13 cellular contexts compared by ENCODE assay signal in the genomic region with DNA sequence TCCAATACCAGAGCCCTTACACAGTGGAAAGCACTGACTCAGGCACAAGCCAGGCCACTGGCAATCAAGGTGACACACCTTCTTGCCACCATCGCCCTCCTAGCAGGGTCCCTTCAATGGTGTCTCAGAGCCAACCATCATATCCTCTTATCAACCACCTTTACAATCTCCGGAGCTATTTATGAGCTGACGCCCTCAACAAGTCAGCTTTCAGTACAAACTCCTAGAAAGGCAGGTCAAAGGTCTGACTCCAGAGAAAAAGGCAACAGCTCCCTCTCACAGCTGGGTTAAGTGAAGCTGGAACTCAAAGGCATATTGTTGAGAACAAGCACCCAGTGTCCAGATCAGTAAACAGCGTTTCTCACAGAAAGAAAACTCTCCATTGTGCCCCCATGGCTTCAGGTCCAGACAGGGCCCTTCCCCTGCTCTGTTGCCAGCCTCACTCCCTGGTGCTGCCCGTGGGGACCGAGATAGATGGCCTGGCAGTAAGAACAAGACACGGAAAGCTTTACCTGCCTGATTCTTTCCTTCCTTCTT. TPM values are rescaled to one million over a fixed set of nuclear protein-coding genes. Genes with fewer than 3 reads are reported as not detected.
DNase-seq lines count a peak whose midpoint lies in the region; ATAC-seq, FAIRE-seq and TF ChIP-seq lines count a peak whose summit lies in the region.
"Had no signal": no experiment of that assay in that cellular context is flagged by ENCODE, and none has a peak within 500 bp of the region (broad histone marks: within the 10 kb centered on the region; RNA-seq: fewer than 3 reads in every experiment).

No MANE protein-coding gene starts in this region.

- no peak for FAIRE-seq in H1 (lab: Jason Lieb, UNC)
- FAIRE-seq: colon, TTC549 had no signal

- peak overlapping the region; percentile 53 for H3K27ac Mint-ChIP-seq in CD4-positive, alpha-beta T cell
- peak overlapping the region in 1 of 3 donors; percentile 69 for H3K27ac Mint-ChIP-seq in IgD-negative memory B cell
- peak overlapping the region; percentile 93 for H3K27ac Mint-ChIP-seq in neural crest cell (ENCODE audit: unreplicated experiment)

- H4K20me1 ChIP-seq in H1 (replicated peaks in 1 of 2; ENCODE audit: control insufficient read depth in 1 of 2, insufficient read depth in 2 of 2, low read length in 2 of 2): peaks cover 1 to 3% of the 10 kb centered on the region in 2 experiments

- H2BK20ac ChIP-seq in H1 (ENCODE audit: low read length): no peak overlapping the region

- no peak overlapping the region; a peak in 1 of 4 replicates for H3K4me2 ChIP-seq in H1 (ENCODE audit: insufficient read depth in 1 of 2, low read depth in 2 of 2, low read length in 2 of 2)

- TF ChIP-seq RAD21 in H1 (IDR thresholded peaks at IDR 0.05 in 1 of 2, conservative IDR thresholded peaks at IDR 0.05 in 1 of 2; ENCODE audit: low read depth in 2 of 2, low read length in 2 of 2): no peak

- no peak overlapping the region for H2BK5ac ChIP-seq in H1 (ENCODE audit: low read depth, low read length)

- no peaks in the 10 kb centered on the region for H3K9me3 Mint-ChIP-seq in CD4-positive, alpha-beta T cell
- no peaks in the 10 kb centered on the region for H3K9me3 Mint-ChIP-seq in IgD-negative memory B cell
- peaks cover 3% of the 10 kb centered on the region for H3K9me3 Mint-ChIP-seq in neural crest cell
- H3K9me3 Mint-ChIP-seq: activated T-helper 17 cell treated with anti-CD3 and anti-CD28 coated beads, Interleukin-2, amount 50 U/mL, for 72 hours had no signal

- no peak for DNase-seq in CD4-positive, alpha-beta T cell
- DNase-seq in H1 (ENCODE audit: low read depth in 1 of 2, low spot score in 2 of 2): no peak
- peak; percentile 21 for DNase-seq in neural crest cell (ENCODE audit: low read depth, low spot score)
- DNase-seq in effector CD4-positive, alpha-beta T cell: no peak
- DNase-seq in NCI-H146 (lab: John Stamatoyannopoulos, UW): no peak
- no peak for DNase-seq in activated gamma-delta T cell treated with Interleukin-2 at 50 U/mL for 16 hours
- DNase-seq: MG63, uterus had no signal

- intact Hi-C loops in CD4-positive, alpha-beta T cell (cut with DNase I, micrococcal nuclease): no loop called here

- WGBS in H1 (ENCODE audit: extremely low coverage in 1 of 2, insufficient coverage in 1 of 2, insufficient read length in 1 of 2, insufficient replicate concordance in 2 of 2, low coverage in 1 of 2, low lambda C conversion rate in 2 of 2, missing lambda C conversion rate in 1 of 2), 2 experiments: 87% methylated on average over 7 of the region's 7 CpGs; no CpG with 5 or more reads in 1 of the 2 experiments

- TF ChIP-seq POLR2A in H1 (IDR thresholded peaks at IDR 0.05; ENCODE audit: control extremely low read depth in 1 of 2, low read depth in 2 of 2, low read length in 2 of 2): peak in 1 of 2 experiments; percentile 16; a peak in 1 of 3 replicates

- H3K23me2 ChIP-seq in H1 (ENCODE audit: low read depth, low read length): peaks cover 6% of the 10 kb centered on the region; the same call in 1 of the 2 replicates

- no peak overlapping the region for H3K18ac ChIP-seq in H1 (ENCODE audit: extremely low read depth, low read length)

- no peak overlapping the region for H2BK12ac ChIP-seq in H1 (ENCODE audit: low read depth, low read length)

- H3K4ac ChIP-seq in H1 (replicated peaks; ENCODE audit: insufficient read length, low read depth, low read length): no peak overlapping the region

- CTCF ChIA-PET in CD4-positive, alpha-beta T cell (lab: Charles Lee): no interaction called here
- CTCF ChIA-PET in H1 (lab: Charles Lee; ENCODE audit: partially characterized antibody): interaction anchor here (0.8 to 1.3 kb wide), 3 partner anchors 10 to 57 kb away, joined by 3 read pairs; no protein-coding TSS in a partner anchor

- peaks cover 66% of the 10 kb centered on the region for H3K36me3 Mint-ChIP-seq in CD4-positive, alpha-beta T cell (ENCODE audit: low read depth)
- peaks cover 7% of the 10 kb centered on the region for H3K36me3 Mint-ChIP-seq in IgD-negative memory B cell
- peaks cover 48% of the 10 kb centered on the region for H3K36me3 Mint-ChIP-seq in neural crest cell (ENCODE audit: low read depth)

- peaks cover 39% of the 10 kb centered on the region for H3K4me1 Mint-ChIP-seq in CD4-positive, alpha-beta T cell (ENCODE audit: low read depth)
- peaks cover 24 to 25% (median 24%) of the 10 kb centered on the region in 3 donors for H3K4me1 Mint-ChIP-seq in IgD-negative memory B cell
- H3K4me1 Mint-ChIP-seq in neural crest cell: peaks cover 45% of the 10 kb centered on the region

- no peak overlapping the region; the same call in 1 of the 2 replicates for H2AK5ac ChIP-seq in H1 (ENCODE audit: low read depth, low read length)

- H3K4me3 Mint-ChIP-seq in CD4-positive, alpha-beta T cell: peak overlapping the region; percentile 52
- H3K4me3 Mint-ChIP-seq in IgD-negative memory B cell (peak overlapping the region in 3 of 4 donors; percentile 36 to 78 (median 70)), neural crest cell (peak overlapping the region; percentile 97)

- H2BK15ac ChIP-seq in H1 (ENCODE audit: low read length): no peak overlapping the region

- H3K27ac ChIP-seq in CD4-positive, alpha-beta T cell (ENCODE audit: low read depth, low read length): no peak overlapping the region
- no peak overlapping the region for H3K27ac ChIP-seq in H1 (ENCODE audit: low read depth, low read length)
- H3K27ac ChIP-seq: uterus had no signal

- no peaks in the 10 kb centered on the region for H3K27me3 ChIP-seq in CD4-positive, alpha-beta T cell (ENCODE audit: control insufficient read depth, insufficient read depth, low read length)
- H3K27me3 ChIP-seq in H1 (replicated peaks in 1 of 4; ENCODE audit: control insufficient read depth in 3 of 4, extremely low read depth in 1 of 4, insufficient read depth in 3 of 4, low read length in 3 of 4): no peaks in the 10 kb centered on the region; a peak in 1 of 7 replicates
- H3K27me3 ChIP-seq: MG63, uterus had no signal

- H3K23ac ChIP-seq in H1 (ENCODE audit: insufficient read length): no peak overlapping the region

- no peak overlapping the region for H2BK120ac ChIP-seq in H1 (replicated peaks; ENCODE audit: low read depth, low read length)

- H4K5ac ChIP-seq in H1 (ENCODE audit: insufficient read length, low read depth, low read length): no peak overlapping the region

- TF ChIP-seq EP300 in H1 (IDR thresholded peaks at IDR 0.05; ENCODE audit: borderline replicate concordance in 1 of 2, low read depth in 2 of 2, low read length in 2 of 2): no peak

- no peaks in the 10 kb centered on the region for H3K9me3 ChIP-seq in CD4-positive, alpha-beta T cell (ENCODE audit: control insufficient read depth, low read length)
- peaks cover 20 to 24% of the 10 kb centered on the region in 2 experiments for H3K9me3 ChIP-seq in H1 (ENCODE audit: insufficient read depth in 2 of 2, low read depth in 1 of 2, low read length in 1 of 2)
- H3K9me3 ChIP-seq: MG63, uterus had no signal

- no peak overlapping the region for H3K4me3 ChIP-seq in H1 (ENCODE audit: extremely low read depth in 1 of 4, insufficient read depth in 2 of 4, low read depth in 3 of 4, low read length in 4 of 4)
- H3K4me3 ChIP-seq: MG63, uterus had no signal

- POLR2A ChIA-PET in CD4-positive, alpha-beta T cell (lab: Charles Lee): interaction anchor here (0.6 kb wide), 1 partner anchor 146 kb away, joined by 3 read pairs; no protein-coding TSS in a partner anchor
- POLR2A ChIA-PET in H1 (lab: Charles Lee; ENCODE audit: partially characterized antibody): interaction anchor here (0.6 to 19.6 kb wide), 6 partner anchors 9 to 707 kb away, joined by 3 to 722 read pairs (median 116); a partner anchor contains a TSS

- H3K79me2 ChIP-seq in H1 (ENCODE audit: control insufficient read depth in 1 of 2, insufficient read depth in 2 of 2, low read length in 2 of 2): peaks cover 32 to 52% of the 10 kb centered on the region in 2 experiments

- H3K27me3 Mint-ChIP-seq in CD4-positive, alpha-beta T cell: no peaks in the 10 kb centered on the region
- H3K27me3 Mint-ChIP-seq in IgD-negative memory B cell (no peaks in the 10 kb centered on the region), neural crest cell (ENCODE audit: low read depth) (peaks cover 12% of the 10 kb centered on the region)
- H3K27me3 Mint-ChIP-seq: activated T-helper 17 cell treated with anti-CD3 and anti-CD28 coated beads, Interleukin-2, amount 50 U/mL, for 72 hours had no signal

- H3K36me3 ChIP-seq in H1 (ENCODE audit: control insufficient read depth in 2 of 4, insufficient read depth in 4 of 4, low read length in 3 of 4): peaks cover 38 to 60% (median 50%) of the 10 kb centered on the region in 4 experiments
- H3K36me3 ChIP-seq: uterus had no signal

- H3K56ac ChIP-seq in H1 (replicated peaks; ENCODE audit: insufficient read length, low read depth, low read length): no peak overlapping the region

- no peak for TF ChIP-seq CTCF in CD4-positive, alpha-beta T cell (IDR thresholded peaks at IDR 0.05)
- TF ChIP-seq CTCF in H1 (IDR thresholded peaks at IDR 0.05; ENCODE audit: control extremely low read depth in 1 of 3, insufficient read depth in 1 of 3, low read depth in 1 of 3, low read length in 3 of 3): no peak
- no peak for TF ChIP-seq CTCF in neural crest cell (conservative IDR thresholded peaks at IDR 0.05)

- no peak overlapping the region for H4K91ac ChIP-seq in H1 (replicated peaks; ENCODE audit: insufficient read length, low read length)

- no peak overlapping the region for H3K14ac ChIP-seq in H1 (ENCODE audit: insufficient read length)

- no peak for ATAC-seq in CD4-positive, alpha-beta T cell (ENCODE audit: poor library complexity)
- ATAC-seq in GM19351 (IDR thresholded peaks at IDR 0.05; ENCODE audit: unreplicated experiment): no peak
- ATAC-seq: activated T-helper 17 cell treated with anti-CD3 and anti-CD28 coated beads, Interleukin-2, amount 50 U/mL, for 72 hours had no signal

- H3K4me1 ChIP-seq in H1 (replicated peaks in 1 of 4; ENCODE audit: control insufficient read depth in 3 of 4, insufficient read depth in 4 of 4, low read length in 3 of 4): peaks cover 0 to 9% (median 4%) of the 10 kb centered on the region in 4 experiments; a peak in 3 of 7 replicates
- H3K4me1 ChIP-seq: uterus had no signal

- H3K79me1 ChIP-seq in H1 (ENCODE audit: low read depth, low read length): peaks cover 4% of the 10 kb centered on the region

- no peak overlapping the region for H4K8ac ChIP-seq in H1 (ENCODE audit: extremely low read depth, insufficient read depth, low read length)

- H2AFZ ChIP-seq in H1 (ENCODE audit: low read length): no peak overlapping the region

- H3K9ac ChIP-seq in H1 (replicated peaks in 1 of 4; ENCODE audit: extremely low read depth in 1 of 4, low read depth in 3 of 4, low read length in 3 of 4): no peak overlapping the region

RNA-seq across cellular contexts. Expression of a gene that starts 2.4 kb away (rescaled TPM):
- total RNA-seq in CD4-positive, alpha-beta T cell: 10 to 100 TPM; 38.3 to 40.3 TPM
- polyA plus RNA-seq in IgD-negative memory B cell (31.7 TPM), H1 (2011; rRNA removed) (21.3 and 26.9 TPM in 2 replicates)
- total RNA-seq in H1 (2021; fragmentation: NEBNext Ultra II Directional; extraction: Animal tissue kit (Norgen Biotek cat#: 25700)): 49.1 and 50.7 TPM in 2 replicates
- 33.8 TPM for polyA plus RNA-seq in H1 (2011; cell fraction: cytosol; rRNA removed)
- 58.8 TPM for polyA plus RNA-seq in H1 (2011; cell fraction: nucleus; rRNA removed)
- polyA plus RNA-seq in H1 (2012, experiment 1 of 2): 33.0 to 39.4 TPM (median 38.3 TPM) in 4 replicates
- 17.4 TPM for polyA plus RNA-seq in H1 (2012, experiment 2 of 2)
- polyA plus RNA-seq in H1 (2013, experiment 1 of 2): 55.9 TPM
- 49.7 TPM for polyA plus RNA-seq in H1 (2013, experiment 2 of 2)
- polyA minus RNA-seq in H1 (2011; rRNA and poly(A)+ RNA removed): 73.2 and 75.3 TPM in 2 replicates
- 24.1 TPM for polyA minus RNA-seq in H1 (2011; cell fraction: cytosol; rRNA and poly(A)+ RNA removed)
- 97.8 TPM for polyA minus RNA-seq in H1 (2011; cell fraction: nucleus; rRNA and poly(A)+ RNA removed)
- total RNA-seq in neural crest cell: 67.1 and 72.3 TPM in 2 replicates

RNA-seq across cellular contexts. Expression of a gene that starts 9.7 kb away (rescaled TPM):
- 10 to 100 TPM; 79.0 to 83.9 TPM for total RNA-seq in CD4-positive, alpha-beta T cell
- polyA plus RNA-seq in IgD-negative memory B cell (121 TPM), H1 (2011; rRNA removed) (159 and 225 TPM in 2 replicates)
- 127 and 128 TPM in 2 replicates for total RNA-seq in H1 (2021; fragmentation: NEBNext Ultra II Directional; extraction: Animal tissue kit (Norgen Biotek cat#: 25700))
- polyA plus RNA-seq in H1 (2011; cell fraction: cytosol; rRNA removed): 182 TPM
- 125 TPM for polyA plus RNA-seq in H1 (2011; cell fraction: nucleus; rRNA removed)
- 126 to 168 TPM (median 164 TPM) in 4 replicates for polyA plus RNA-seq in H1 (2012, experiment 1 of 2)
- 93.7 TPM for polyA plus RNA-seq in H1 (2012, experiment 2 of 2)
- 98.9 TPM for polyA plus RNA-seq in H1 (2013, experiment 1 of 2)
- 103 TPM for polyA plus RNA-seq in H1 (2013, experiment 2 of 2)
- polyA minus RNA-seq in H1 (2011; rRNA and poly(A)+ RNA removed): 154 and 162 TPM in 2 replicates
- 75.1 TPM for polyA minus RNA-seq in H1 (2011; cell fraction: cytosol; rRNA and poly(A)+ RNA removed)
- 66.5 TPM for polyA minus RNA-seq in H1 (2011; cell fraction: nucleus; rRNA and poly(A)+ RNA removed)
- total RNA-seq in neural crest cell: 142 and 160 TPM in 2 replicates

RNA-seq across cellular contexts. Expression of a gene that starts 22.1 kb away (rescaled TPM):
- total RNA-seq in CD4-positive, alpha-beta T cell: 10 to 100 TPM; 54.5 to 56.0 TPM
- polyA plus RNA-seq in IgD-negative memory B cell: 33.4 TPM
- total RNA-seq in H1 (2021; fragmentation: NEBNext Ultra II Directional; extraction: Animal tissue kit (Norgen Biotek cat#: 25700)): 339 and 344 TPM in 2 replicates
- polyA plus RNA-seq in H1 (2011; rRNA removed): 313 and 394 TPM in 2 replicates
- 370 TPM for polyA plus RNA-seq in H1 (2011; cell fraction: cytosol; rRNA removed)
- 732 TPM for polyA plus RNA-seq in H1 (2011; cell fraction: nucleus; rRNA removed)
- 297 to 387 TPM (median 352 TPM) in 4 replicates for polyA plus RNA-seq in H1 (2012, experiment 1 of 2)
- polyA plus RNA-seq in H1 (2012, experiment 2 of 2): 212 TPM
- 254 TPM for polyA plus RNA-seq in H1 (2013, experiment 1 of 2)
- 229 TPM for polyA plus RNA-seq in H1 (2013, experiment 2 of 2)
- 344 and 385 TPM in 2 replicates for polyA minus RNA-seq in H1 (2011; rRNA and poly(A)+ RNA removed)
- polyA minus RNA-seq in H1 (2011; cell fraction: cytosol; rRNA and poly(A)+ RNA removed): 320 TPM
- 348 TPM for polyA minus RNA-seq in H1 (2011; cell fraction: nucleus; rRNA and poly(A)+ RNA removed)
- 420 and 426 TPM in 2 replicates for total RNA-seq in neural crest cell

RNA-seq across cellular contexts. Expression of a gene that starts 22.4 kb away (rescaled TPM):
- 1 to 10 TPM; 2.8 to 4.0 TPM for total RNA-seq in CD4-positive, alpha-beta T cell
- polyA plus RNA-seq in IgD-negative memory B cell (4.5 TPM), H1 (2011; rRNA removed) (15.9 and 16.6 TPM in 2 replicates)
- 15.2 and 15.8 TPM in 2 replicates for total RNA-seq in H1 (2021; fragmentation: NEBNext Ultra II Directional; extraction: Animal tissue kit (Norgen Biotek cat#: 25700))
- 12.1 TPM for polyA plus RNA-seq in H1 (2011; cell fraction: cytosol; rRNA removed)
- polyA plus RNA-seq in H1 (2011; cell fraction: nucleus; rRNA removed): 38.5 TPM
- 14.4 to 21.1 TPM (median 19.3 TPM) in 4 replicates for polyA plus RNA-seq in H1 (2012, experiment 1 of 2)
- polyA plus RNA-seq in H1 (2012, experiment 2 of 2): 19.6 TPM
- polyA plus RNA-seq in H1 (2013, experiment 1 of 2): 10.8 TPM
- polyA plus RNA-seq in H1 (2013, experiment 2 of 2): 11.6 TPM
- 12.8 and 16.5 TPM in 2 replicates for polyA minus RNA-seq in H1 (2011; rRNA and poly(A)+ RNA removed)
- 8.6 TPM for polyA minus RNA-seq in H1 (2011; cell fraction: cytosol; rRNA and poly(A)+ RNA removed)
- polyA minus RNA-seq in H1 (2011; cell fraction: nucleus; rRNA and poly(A)+ RNA removed): 12.6 TPM
- total RNA-seq in neural crest cell: 22.6 and 23.6 TPM in 2 replicates

RNA-seq across cellular contexts. Expression of a gene that starts 29.5 kb away (rescaled TPM):
- total RNA-seq in CD4-positive, alpha-beta T cell: 1 to 10 TPM; 2.0 to 2.7 TPM
- polyA plus RNA-seq in IgD-negative memory B cell (9.9 TPM), H1 (2011; rRNA removed) (12.7 and 15.4 TPM in 2 replicates)
- 25.4 and 26.1 TPM in 2 replicates for total RNA-seq in H1 (2021; fragmentation: NEBNext Ultra II Directional; extraction: Animal tissue kit (Norgen Biotek cat#: 25700))
- polyA plus RNA-seq in H1 (2011; cell fraction: cytosol; rRNA removed): 21.4 TPM
- 14.6 TPM for polyA plus RNA-seq in H1 (2011; cell fraction: nucleus; rRNA removed)
- polyA plus RNA-seq in H1 (2012, experiment 1 of 2): 16.0 to 21.1 TPM (median 18.6 TPM) in 4 replicates
- 7.2 TPM for polyA plus RNA-seq in H1 (2012, experiment 2 of 2)
- 15.8 TPM for polyA plus RNA-seq in H1 (2013, experiment 1 of 2)
- polyA plus RNA-seq in H1 (2013, experiment 2 of 2): 14.5 TPM
- polyA minus RNA-seq in H1 (2011; rRNA and poly(A)+ RNA removed): 20.6 and 21.4 TPM in 2 replicates
- polyA minus RNA-seq in H1 (2011; cell fraction: cytosol; rRNA and poly(A)+ RNA removed): 8.1 TPM
- polyA minus RNA-seq in H1 (2011; cell fraction: nucleus; rRNA and poly(A)+ RNA removed): 11.5 TPM
- total RNA-seq in neural crest cell: 19.3 and 20.3 TPM in 2 replicates
